7 cellular contexts compared by ENCODE assay signal in genomic region chr2:238288650-238289573, GRCh38.
A peak's percentile ranks its signal among the peaks of the same experiment; 100 is the strongest.
DNase-seq lines count a peak whose midpoint lies in the region; ATAC-seq and TF ChIP-seq lines count a peak whose summit lies in the region.

No MANE protein-coding gene starts in this region.

- ATAC-seq in GM18502 (IDR thresholded peaks at IDR 0.05; ENCODE audit: poor library complexity, unreplicated experiment) (peak; percentile 89), HG02970 (IDR thresholded peaks at IDR 0.05; ENCODE audit: low FRiP score, unreplicated experiment) (peak; percentile 91)

- DNase-seq in NCI-H187 treated with DMSO at 0.1 percent for 48 hours (lab: John Stamatoyannopoulos, UW) (peak; percentile 28), T-helper 22 cell (ENCODE audit: low read depth) (peak; percentile 94), astrocyte of the cerebellum (ENCODE audit: low read depth) (peak; percentile 98), hippocampal formation (lab: John Stamatoyannopoulos, UW) (peak; percentile 94), retinal pigment epithelial cell (ENCODE audit: low read depth) (peak; percentile 90)

- TF ChIP-seq CTCF in astrocyte of the cerebellum (IDR thresholded peaks at IDR 0.05; ENCODE audit: low read depth, low read length, missing control alignments) (peak; percentile 34), retinal pigment epithelial cell (conservative IDR thresholded peaks at IDR 0.05; ENCODE audit: low read depth, low read length) (peak; percentile 31)

- in situ Hi-C loops in astrocyte of the cerebellum (cut with HindIII; ENCODE audit: low sequenced_read_pairs) = no loop called here

- H3K4me3 ChIP-seq in astrocyte of the cerebellum (ENCODE audit: low read depth, low read length) (peak overlapping the region; percentile 78), retinal pigment epithelial cell (ENCODE audit: low read length) (peak overlapping the region; percentile 55)

Comparison
In these comparisons a context has a peak if more than half of its experiments do, and no peak if none do; other contexts are left out.
1. Peak in every context shown above with its lines: DNase-seq, ATAC-seq and H3K4me3 ChIP-seq.
2. DNase-seq: peak in every context shown above with its lines; median percentile 98 in astrocyte of the cerebellum; 94 in T-helper 22 cell; 94 in hippocampal formation; 90 in retinal pigment epithelial cell; 28 in NCI-H187 treated with DMSO at 0.1 percent for 48 hours.